Comparison of ENCODE assay signal across 25 cellular contexts in the genomic region with DNA sequence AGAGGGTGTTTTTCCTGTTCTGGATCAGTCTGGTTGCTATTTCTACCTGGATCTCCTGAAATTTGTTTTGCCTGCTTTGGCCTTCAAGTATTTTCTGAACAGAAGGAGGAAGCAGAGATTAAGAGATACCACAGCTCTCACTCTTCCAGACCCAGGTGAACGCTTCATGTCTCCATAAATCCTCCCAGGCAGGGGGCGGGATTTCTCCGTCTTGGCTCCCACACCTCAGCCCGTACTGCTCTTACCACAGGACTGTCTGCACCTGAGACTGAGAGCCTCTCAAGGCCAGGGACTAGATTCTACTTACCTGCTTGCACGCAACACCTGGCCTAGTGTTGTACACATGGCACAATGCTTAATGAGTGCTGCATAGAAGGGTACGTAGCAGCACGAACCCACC.
"Had no signal": no experiment of that assay in that cellular context is flagged by ENCODE, and none has a peak within 500 bp of the region (broad histone marks: within the 10 kb centered on the region; RNA-seq: fewer than 3 reads in every experiment).

No MANE protein-coding gene starts in this region.

- H3K9me3 ChIP-seq: breast epithelium, gastroesophageal sphincter, thoracic aorta, upper lobe of right lung had no signal

- H3K79me2 ChIP-seq: hepatocyte had no signal

- H3K4me1 ChIP-seq: breast epithelium, gastroesophageal sphincter, upper lobe of right lung had no signal

- FAIRE-seq: endothelial cell of umbilical vein, kidney had no signal

- H3K4me1 Mint-ChIP-seq: activated CD4-positive, alpha-beta T cell treated with anti-CD3 and anti-CD28 coated beads for 36 hours; immature natural killer cell; mesothelial cell of epicardium; naive B cell had no signal

- H3K27me3 Mint-ChIP-seq: stimulated activated naive CD8-positive, alpha-beta T cell treated with anti-CD3 and anti-CD28 coated beads, Interleukin-15, Interleukin-2, amounts not matched to agents 100 ng/mL and 50 ng/mL, for 24 hours had no signal

- H3K36me3 Mint-ChIP-seq: activated naive CD4-positive, alpha-beta T cell treated with anti-CD3 and anti-CD28 coated beads, Interleukin-2, amount 50 U/mL, for 72 hours; immature natural killer cell; mesothelial cell of epicardium; naive B cell had no signal

- H3K9me3 Mint-ChIP-seq: activated naive CD4-positive, alpha-beta T cell treated with anti-CD3 and anti-CD28 coated beads, Interleukin-2, amount 50 U/mL, for 72 hours; immature natural killer cell; naive B cell; stimulated activated naive CD8-positive, alpha-beta T cell treated with anti-CD3 and anti-CD28 coated beads, Interleukin-15, Interleukin-2, amounts not matched to agents 100 ng/mL and 50 ng/mL, for 24 hours had no signal

- DNase-seq: activated CD4-positive, alpha-beta T cell treated with anti-CD3 and anti-CD28 coated beads for 36 hours; activated CD4-positive, alpha-beta T cell treated with anti-CD3 and anti-CD28 coated beads, Interleukin-2, amount 50 U/mL, for 4 hours; activated CD4-positive, CD25-positive, alpha-beta regulatory T cell; activated naive CD4-positive, alpha-beta T cell; activated T-cell treated with anti-CD3 and anti-CD28 coated beads for 4 hours; activated T-cell treated with anti-CD3 and anti-CD28 coated beads, Interleukin-2, amount 50 U/mL, for 72 hours; central memory CD4-positive, alpha-beta T cell; immature natural killer cell; kidney; left colon; naive B cell; nucleus accumbens; stimulated activated CD4-positive, alpha-beta T cell treated with anti-CD3 and anti-CD28 coated beads, Interleukin-12 subunit alpha, Interleukin-12 subunit beta, amount 100 ng/mL, for 4 hours; stimulated activated CD4-positive, alpha-beta T cell treated with anti-CD3 and anti-CD28 coated beads, Interleukin-4, amount 100 ng/mL, for 1 hour; upper lobe of right lung had no signal

- H3K27ac Mint-ChIP-seq: activated CD4-positive, alpha-beta T cell treated with anti-CD3 and anti-CD28 coated beads for 36 hours; activated naive CD4-positive, alpha-beta T cell treated with anti-CD3 and anti-CD28 coated beads, Interleukin-2, amount 50 U/mL, for 72 hours; activated T-cell treated with anti-CD3 and anti-CD28 coated beads, Interleukin-2, amount 50 U/mL, for 72 hours; immature natural killer cell; mesothelial cell of epicardium; naive B cell; stimulated activated naive CD8-positive, alpha-beta T cell treated with anti-CD3 and anti-CD28 coated beads, Interleukin-15, Interleukin-2, amounts not matched to agents 100 ng/mL and 50 ng/mL, for 24 hours had no signal

- H3K4me3 ChIP-seq: breast epithelium, gastroesophageal sphincter, hepatocyte, skin epidermis, thoracic aorta, upper lobe of right lung had no signal

- H3K27ac ChIP-seq: breast epithelium, gastroesophageal sphincter, hepatocyte, skin epidermis, thoracic aorta, upper lobe of right lung had no signal

- H3K36me3 ChIP-seq: breast epithelium, gastroesophageal sphincter, thoracic aorta, upper lobe of right lung had no signal

- H3K4me2 ChIP-seq: hepatocyte had no signal

- H2AFZ ChIP-seq: hepatocyte had no signal

- ATAC-seq: activated CD4-positive, alpha-beta T cell treated with anti-CD3 and anti-CD28 coated beads for 36 hours; activated naive CD4-positive, alpha-beta T cell treated with anti-CD3 and anti-CD28 coated beads, Interleukin-2, amount 50 U/mL, for 72 hours; activated T-cell treated with anti-CD3 and anti-CD28 coated beads, Interleukin-2, amount 50 U/mL, for 72 hours; gastroesophageal sphincter; left colon; sciatic nerve; upper lobe of right lung had no signal

- H3K27me3 ChIP-seq: breast epithelium, gastroesophageal sphincter, hepatocyte, upper lobe of right lung had no signal

- H3K4me3 Mint-ChIP-seq: activated CD4-positive, alpha-beta T cell treated with anti-CD3 and anti-CD28 coated beads for 36 hours; activated T-cell treated with anti-CD3 and anti-CD28 coated beads, Interleukin-2, amount 50 U/mL, for 72 hours; immature natural killer cell; mesothelial cell of epicardium; naive B cell; stimulated activated naive CD8-positive, alpha-beta T cell treated with anti-CD3 and anti-CD28 coated beads, Interleukin-15, Interleukin-2, amounts not matched to agents 100 ng/mL and 50 ng/mL, for 24 hours had no signal
